8 cellular contexts compared by ENCODE assay signal in genomic region chr2:241702405-241703127, GRCh38. TPM values are rescaled to one million over a fixed set of nuclear protein-coding genes. Genes with fewer than 3 reads are reported as not detected.
A peak's percentile ranks its signal among the peaks of the same experiment; 100 is the strongest.
DNase-seq lines count a peak whose midpoint lies in the region; ATAC-seq, FAIRE-seq and TF ChIP-seq lines count a peak whose summit lies in the region.

No MANE protein-coding gene starts in this region.

- FAIRE-seq in GM19239 (lab: Jason Lieb, UNC), result peak; percentile 71

- TF ChIP-seq CTCF in dorsolateral prefrontal cortex (IDR thresholded peaks at IDR 0.05 in 54 of 56, conservative IDR thresholded peaks at IDR 0.05 in 2 of 56; ENCODE audit: low read depth in 1 of 56, partially characterized antibody in 56 of 56) (peak in 24 of 56 donors; percentile 3 to 46 (median 23)), lung (IDR thresholded peaks at IDR 0.05; ENCODE audit: control extremely low read depth, extremely low read depth) (peak; percentile 5)

- H3K27me3 ChIP-seq in dorsolateral prefrontal cortex (no peaks in the 10 kb centered on the region), lung (ENCODE audit: control insufficient read depth, insufficient read depth) (no peaks in the 10 kb centered on the region)

- ATAC-seq in HG03432 (IDR thresholded peaks at IDR 0.05; ENCODE audit: unreplicated experiment), result peak; percentile 69
- ATAC-seq in lung (ENCODE audit: insufficient read depth, low FRiP score), result peak; percentile 88

- intact Hi-C loops in dorsolateral prefrontal cortex (cut with DNase I), result loop anchor here (2.0 kb wide), 2 partner anchors 26 to 30 kb away; no protein-coding TSS in a partner anchor

- no peaks in the 10 kb centered on the region for H3K9me3 ChIP-seq in lung (ENCODE audit: control insufficient read depth in 2 of 2, insufficient read depth in 1 of 2, low read length in 1 of 2)

- H3K27ac ChIP-seq in dorsolateral prefrontal cortex (peak overlapping the region in 55 of 59 donors; percentile 17 to 97 (median 86)), lung (ENCODE audit: low read depth in 1 of 2, low read length in 1 of 2) (peak overlapping the region; percentile 30 to 82)

- peak in 12 of 14 donors; percentile 36 to 88 (median 73) for DNase-seq in C1 segment of cervical spinal cord (lab: John Stamatoyannopoulos, UW)
- DNase-seq in GM19239 (ENCODE audit: insufficient read length, low spot score), result peak; percentile 95
- DNase-seq in NCI-H510A treated with DMSO at 0.1 percent for 48 hours (lab: John Stamatoyannopoulos, UW), result peak; percentile 63
- peak; percentile 81 to 82 for DNase-seq in activated CD4-positive, alpha-beta T cell treated with anti-CD3 and anti-CD28 coated beads, Interleukin-2, amount 50 U/mL, for 24 hours (ENCODE audit: low read depth in 1 of 2, low spot score in 1 of 2)
- DNase-seq in dorsolateral prefrontal cortex, result peak; percentile 28 to 93 (median 80)
- DNase-seq in lung (ENCODE audit: low spot score), result peak; percentile 82
- peak; percentile 80 for DNase-seq in stimulated activated CD8-positive, alpha-beta memory T cell treated with anti-CD3 and anti-CD28 coated beads, Interleukin-12 subunit alpha, Interleukin-12 subunit beta, amount 100 ng/mL, for 1 hour (ENCODE audit: low read depth)

- H3K4me3 ChIP-seq in dorsolateral prefrontal cortex (peak overlapping the region; percentile 56 to 100 (median 88)), lung (peak overlapping the region; percentile 59)

- WGBS in lung, 2 donors, result 2 to 4% methylated on average over 52 to 62 of the region's 62 CpGs

- H3K36me3 ChIP-seq in lung (ENCODE audit: control insufficient read depth in 2 of 2, insufficient read depth in 2 of 2, low read length in 2 of 2), result peaks cover 0 to 9% of the 10 kb centered on the region in 2 donors

- H3K4me1 ChIP-seq in lung (ENCODE audit: control insufficient read depth in 2 of 2, insufficient read depth in 2 of 2, low read length in 2 of 2), result peaks cover 0 to 5% of the 10 kb centered on the region in 2 donors

RNA-seq across cellular contexts. Expression of gene ING5, which starts 0.7 kb away (rescaled TPM):
- total RNA-seq in dorsolateral prefrontal cortex (10 to 100 TPM; 41.5 to 97.4 (median 61.9) TPM), lung (10 to 100 TPM; 29.8 to 46.8 TPM)
- 10 to 100 TPM; 19.2 to 32.4 TPM for polyA plus RNA-seq in lung

RNA-seq across cellular contexts. Expression of gene DTYMK, which starts 16.0 kb away (rescaled TPM):
- total RNA-seq in dorsolateral prefrontal cortex (10 to 100 TPM in 119 of 120 experiments, 1 to 10 TPM in 1; 9.9 to 26.6 (median 15.6) TPM), lung (10 to 100 TPM; 17.4 to 24.3 TPM)
- 10 to 100 TPM; 15.6 to 21.9 TPM for polyA plus RNA-seq in lung

RNA-seq across cellular contexts. Expression of gene D2HGDH, which starts 31.9 kb away (rescaled TPM):
- total RNA-seq in dorsolateral prefrontal cortex (10 to 100 TPM; 17.2 to 49.8 (median 28.8) TPM), lung (10 to 100 TPM; 22.2 to 45.3 TPM)
- polyA plus RNA-seq in lung, result 10 to 100 TPM; 12.2 to 32.2 TPM

Comparison
In these comparisons a context has a peak if more than half of its experiments do, and no peak if none do; other contexts are left out.
1. Peak in every context shown above with its lines: DNase-seq, ATAC-seq, H3K4me3 ChIP-seq and H3K27ac ChIP-seq.